Comparison of ENCODE assay signal across 12 cellular contexts in the genomic region with DNA sequence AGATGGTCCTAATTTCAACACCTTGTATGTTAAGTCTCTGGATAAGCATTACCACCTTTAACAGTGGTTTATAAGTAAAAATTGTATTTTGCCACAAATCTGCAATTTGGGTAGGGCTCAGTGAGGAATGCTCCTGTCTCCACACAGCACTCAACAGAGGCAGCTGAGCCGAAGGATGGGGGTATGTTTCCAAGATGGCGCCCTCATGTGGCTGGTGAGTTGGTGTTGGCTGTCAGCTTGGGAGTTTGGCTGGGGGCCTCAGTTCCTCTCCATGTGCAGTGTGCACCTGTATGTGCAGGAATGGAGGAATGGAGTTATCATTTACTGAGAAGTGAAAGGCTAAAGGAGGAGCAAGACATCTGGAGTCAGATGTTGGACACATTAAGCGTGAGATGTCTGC.
A peak's percentile ranks its signal among the peaks of the same experiment; 100 is the strongest.
DNase-seq lines count a peak whose midpoint lies in the region; ATAC-seq, FAIRE-seq and TF ChIP-seq lines count a peak whose summit lies in the region.
"Had no signal": no experiment of that assay in that cellular context is flagged by ENCODE, and none has a peak within 500 bp of the region (broad histone marks: within the 10 kb centered on the region; RNA-seq: fewer than 3 reads in every experiment).

No MANE protein-coding gene starts in this region.

- FAIRE-seq in frontal cortex (lab: Jason Lieb, UNC): no peak

- H3K36me3 Mint-ChIP-seq in HFFc6 (ENCODE audit: low read depth): peaks cover 13% of the 10 kb centered on the region

- intact Hi-C loops in mucosa of descending colon (cut with DNase I, micrococcal nuclease): no loop called here
- intact Hi-C loops in tibial artery (cut with DNase I; ENCODE audit: low total_unique reads): no loop called here

- ATAC-seq in mucosa of descending colon: peak; percentile 18
- ATAC-seq: effector memory CD8-positive, alpha-beta T cell; heart right ventricle had no signal

- H3K4me1 ChIP-seq in mucosa of descending colon (ENCODE audit: low read depth): peaks cover 3% of the 10 kb centered on the region
- H3K4me1 ChIP-seq in tibial artery: no peaks in the 10 kb centered on the region
- H3K4me1 ChIP-seq: heart right ventricle had no signal

- H3K9me3 ChIP-seq in mucosa of descending colon (no peaks in the 10 kb centered on the region), tibial artery (no peaks in the 10 kb centered on the region)
- H3K9me3 ChIP-seq: heart right ventricle had no signal

- H3K4me3 ChIP-seq in astrocyte of the spinal cord (ENCODE audit: low read depth, low read length): no peak overlapping the region
- H3K4me3 ChIP-seq in mucosa of descending colon: no peak overlapping the region
- H3K4me3 ChIP-seq in tibial artery: no peak overlapping the region
- H3K4me3 ChIP-seq: heart right ventricle had no signal

- H3K27me3 ChIP-seq in tibial artery: no peaks in the 10 kb centered on the region
- H3K27me3 ChIP-seq: heart right ventricle had no signal

- DNase-seq in activated CD4-positive, alpha-beta T cell treated with anti-CD3 and anti-CD28 coated beads for 48 hours: peak; percentile 21
- DNase-seq in activated CD4-positive, alpha-beta T cell treated with anti-CD3 and anti-CD28 coated beads, Interleukin-2, amount 50 U/mL, for 1 hour: no peak
- DNase-seq in HFFc6: no peak
- no peak for DNase-seq in astrocyte of the spinal cord (ENCODE audit: low read depth, low spot score)
- no peak for DNase-seq in mucosa of descending colon
- DNase-seq in frontal cortex (ENCODE audit: low spot score in 2 of 2): no peak
- no peak for DNase-seq in tibial artery
- no peak for DNase-seq in NCI-H2107 treated with DMSO at 0.1 percent for 48 hours (lab: John Stamatoyannopoulos, UW; ENCODE audit: unreplicated experiment)
- DNase-seq: effector memory CD8-positive, alpha-beta T cell; heart right ventricle; NCI-H510A; Right ventricle myocardium superior had no signal

- H3K4me3 Mint-ChIP-seq in HFFc6: no peak overlapping the region
- H3K4me3 Mint-ChIP-seq: effector memory CD8-positive, alpha-beta T cell had no signal

- H3K9me3 Mint-ChIP-seq in HFFc6: no peaks in the 10 kb centered on the region
- H3K9me3 Mint-ChIP-seq: effector memory CD8-positive, alpha-beta T cell had no signal

- no peaks in the 10 kb centered on the region for H3K4me1 Mint-ChIP-seq in HFFc6 (ENCODE audit: low read depth)

- in situ Hi-C loops in astrocyte of the spinal cord (cut with HindIII; ENCODE audit: low sequenced_read_pairs): no loop called here

- H3K36me3 ChIP-seq in mucosa of descending colon (ENCODE audit: low read depth) (no peaks in the 10 kb centered on the region), tibial artery (no peaks in the 10 kb centered on the region)
- H3K36me3 ChIP-seq: heart right ventricle had no signal

- H3K27ac ChIP-seq in tibial artery: no peak overlapping the region
- H3K27ac ChIP-seq: heart right ventricle had no signal

- no peak overlapping the region for H3K27ac Mint-ChIP-seq in HFFc6
- H3K27ac Mint-ChIP-seq: effector memory CD8-positive, alpha-beta T cell had no signal

- H3K27me3 Mint-ChIP-seq in HFFc6 (ENCODE audit: insufficient read depth): peaks cover 2% of the 10 kb centered on the region

- TF ChIP-seq CTCF in HFFc6 (IDR thresholded peaks at IDR 0.05) (peak; percentile 47; the same call in 1 of the 2 replicates), astrocyte of the spinal cord (IDR thresholded peaks at IDR 0.05; ENCODE audit: low read depth, low read length) (peak; percentile 23), mucosa of descending colon (IDR thresholded peaks at IDR 0.05) (no peak), tibial artery (IDR thresholded peaks at IDR 0.05) (no peak)

Comparison
In these comparisons a context has a peak if more than half of its experiments do, and no peak if none do; other contexts are left out.
1. CTCF ChIP-seq: peak in HFFc6 (single experiment) and astrocyte of the spinal cord (single experiment); none in mucosa of descending colon (single experiment) and tibial artery (0 of 2).